In the genomic region with DNA sequence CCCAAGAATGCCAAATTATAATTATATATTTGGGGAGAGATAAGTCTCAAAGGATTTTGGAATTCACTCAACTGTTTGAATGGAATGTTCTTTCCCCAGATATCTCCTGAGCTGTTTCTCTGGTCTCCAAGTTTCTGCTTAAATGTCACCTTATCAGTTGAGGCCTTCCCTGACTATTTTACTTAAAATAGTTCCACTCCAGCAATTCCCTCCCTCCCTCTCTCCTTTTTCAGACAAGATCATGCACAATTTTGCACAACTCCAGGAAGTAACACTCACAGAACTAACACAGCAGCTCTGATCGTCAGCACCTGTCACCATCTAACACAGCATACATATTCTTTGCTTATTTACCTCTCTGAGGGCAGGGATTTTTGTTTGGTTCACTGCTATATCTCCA, we compare ENCODE assay signal across 10 cellular contexts. TPM values are rescaled to one million over a fixed set of nuclear protein-coding genes. Genes with fewer than 3 reads are reported as not detected.
DNase-seq lines count a peak whose midpoint lies in the region; ATAC-seq and TF ChIP-seq lines count a peak whose summit lies in the region.
"Had no signal": no experiment of that assay in that cellular context is flagged by ENCODE, and none has a peak within 500 bp of the region (broad histone marks: within the 10 kb centered on the region; RNA-seq: fewer than 3 reads in every experiment).

No MANE protein-coding gene starts in this region.

- no TSS peak for BruUV-seq in Calu3 (replicated peaks; lab: Mats Ljungman, UMichigan)

- H3K9me2 ChIP-seq in Loucy (replicated peaks; ENCODE audit: low read depth, low read length) = no peaks in the 10 kb centered on the region

- no peak overlapping the region for H3K9ac ChIP-seq in Loucy (ENCODE audit: low read depth, low read length, poor library complexity, severe bottlenecking)

- no peak overlapping the region for H3K27ac ChIP-seq in breast epithelium

- CTCF ChIA-PET in Calu3 (lab: Charles Lee) = interaction anchor here (0.8 kb wide), 1 partner anchor 13 kb away, joined by 5 read pairs; a partner anchor contains a TSS

- H3K4me3 Mint-ChIP-seq in Calu3 (ENCODE audit: low read depth, unreplicated experiment) = peak overlapping the region; percentile 87
- H3K4me3 Mint-ChIP-seq in nephron = peak overlapping the region in 2 of 3 experiments; percentile 29 to 55

- H3K4me1 Mint-ChIP-seq in Calu3 (ENCODE audit: low read depth, unreplicated experiment) = peaks cover 70% of the 10 kb centered on the region
- peaks cover 64% of the 10 kb centered on the region for H3K4me1 Mint-ChIP-seq in nephron

- DNase-seq in Calu3 (no peak), cerebellar cortex (ENCODE audit: low spot score) (peak; percentile 47), anterior cingulate cortex (lab: John Stamatoyannopoulos, UW) (no peak), breast epithelium (ENCODE audit: low spot score in 2 of 2) (no peak)
- DNase-seq: trophoblast cell had no signal

- H3K9me3 ChIP-seq in Loucy (ENCODE audit: insufficient read depth, low read depth, low read length) (no peaks in the 10 kb centered on the region), breast epithelium (no peaks in the 10 kb centered on the region)

- H3K36me3 Mint-ChIP-seq in Calu3 (ENCODE audit: insufficient read depth, unreplicated experiment) (peaks cover 78% of the 10 kb centered on the region), nephron (ENCODE audit: low read depth) (peaks cover 26% of the 10 kb centered on the region)

- no peaks in the 10 kb centered on the region for H3K36me3 ChIP-seq in Loucy (ENCODE audit: insufficient read depth, low read length)
- no peaks in the 10 kb centered on the region for H3K36me3 ChIP-seq in breast epithelium

- H3K4me2 ChIP-seq in Loucy (ENCODE audit: low read depth, low read length, poor library complexity, severe bottlenecking) = peak overlapping the region; percentile 95

- peaks cover 97% of the 10 kb centered on the region for H3K79me2 ChIP-seq in Loucy (ENCODE audit: insufficient read depth, low read length)

- H3K4me3 ChIP-seq in Loucy (ENCODE audit: low read length, poor library complexity, severe bottlenecking) = peak overlapping the region; percentile 43
- peak overlapping the region in 1 of 3 donors; percentile 19 for H3K4me3 ChIP-seq in breast epithelium

- TF ChIP-seq POLR2A in breast epithelium (IDR thresholded peaks at IDR 0.05) = no peak

- H4K20me1 ChIP-seq in Loucy (ENCODE audit: insufficient read depth, low read length, poor library complexity, severe bottlenecking) = peaks cover 36% of the 10 kb centered on the region

- H3K4me1 ChIP-seq in Loucy (ENCODE audit: insufficient read depth, low read length, poor library complexity, severe bottlenecking) (peaks cover 56% of the 10 kb centered on the region), breast epithelium (peaks cover 7 to 8% of the 10 kb centered on the region in 2 donors)

- TF ChIP-seq CTCF in Calu3 (IDR thresholded peaks at IDR 0.05; ENCODE audit: unreplicated experiment) = no peak
- no peak for TF ChIP-seq CTCF in Loucy (conservative IDR thresholded peaks at IDR 0.05; ENCODE audit: low read length)
- TF ChIP-seq CTCF in nephron (IDR thresholded peaks at IDR 0.05; ENCODE audit: unreplicated experiment in 3 of 3) = no peak
- TF ChIP-seq CTCF in breast epithelium (IDR thresholded peaks at IDR 0.05) = no peak

- H3K9me3 Mint-ChIP-seq in Calu3 (ENCODE audit: low read depth, unreplicated experiment) (no peaks in the 10 kb centered on the region), nephron (no peaks in the 10 kb centered on the region)

- H3K27me3 ChIP-seq in Loucy (ENCODE audit: insufficient read depth, low read length, poor library complexity, severe bottlenecking) (no peaks in the 10 kb centered on the region), breast epithelium (no peaks in the 10 kb centered on the region)

- intact Hi-C loops in Calu3 (cut with micrococcal nuclease; ENCODE audit: unreplicated experiment) (no loop called here), breast epithelium (cut with DNase I; ENCODE audit: low total_unique reads) (no loop called here)

- no peak overlapping the region for H2AFZ ChIP-seq in Loucy (ENCODE audit: low read length)

- H3K27me3 Mint-ChIP-seq in Calu3 (ENCODE audit: unreplicated experiment) (no peaks in the 10 kb centered on the region), nephron (ENCODE audit: low read depth) (no peaks in the 10 kb centered on the region)

- no peaks in the 10 kb centered on the region for H3F3A ChIP-seq in Loucy (ENCODE audit: low read depth)

- ATAC-seq in esophagus mucosa (no peak), HG03521 (IDR thresholded peaks at IDR 0.05; ENCODE audit: unreplicated experiment) (no peak)
- ATAC-seq: activated CD4-positive, CD25-positive, alpha-beta regulatory T cell treated with anti-CD3 and anti-CD28 coated beads, Interleukin-2, amount 50 U/mL, for 24 hours had no signal

- H3K27ac Mint-ChIP-seq in Calu3 (ENCODE audit: unreplicated experiment) = peak overlapping the region; percentile 99
- H3K27ac Mint-ChIP-seq in nephron = peak overlapping the region; percentile 34 to 79 (median 57)

RNA-seq across cellular contexts. Expression of a gene that starts 12.5 kb away (rescaled TPM):
- total RNA-seq in Calu3 (2022) (123 and 131 TPM in 2 replicates), esophagus mucosa (119 TPM), breast epithelium (100 to 1,000 TPM in 1 of 3 donors, 10 to 100 TPM in 2; 83.9 to 106 (median 96.3) TPM)
